1 cellular context compared by ENCODE assay signal in the genomic region with DNA sequence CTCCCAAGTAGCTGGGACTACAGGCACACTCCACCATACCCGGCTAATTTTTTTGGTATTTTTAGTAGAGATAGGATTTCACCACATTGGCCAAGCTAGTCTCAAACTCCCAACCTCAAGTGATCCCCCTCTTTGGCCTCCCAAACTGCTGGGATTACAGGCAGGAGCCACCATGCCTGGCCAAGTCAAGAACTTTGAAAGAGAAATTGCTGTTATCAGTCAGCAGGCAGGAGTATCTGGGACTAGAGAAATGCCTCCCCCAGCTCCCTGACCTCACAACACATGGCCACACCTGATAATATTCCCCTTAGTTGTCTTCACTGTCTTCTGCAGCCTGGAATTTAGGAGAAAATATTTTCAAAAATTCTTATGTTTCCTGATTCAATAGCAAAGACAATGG.
TF ChIP-seq lines count a peak whose summit lies in the region.

No MANE protein-coding gene starts in this region.

TF ChIP-seq in IMR-90, 13 proteins besides CTCF, POLR2A, EP300 and RAD21:
- TF ChIP-seq RCOR1 (IDR thresholded peaks at IDR 0.05; ENCODE audit: insufficient replicate concordance, low read length) (no peak), CHD1 (IDR thresholded peaks at IDR 0.05; ENCODE audit: low read depth, low read length) (no peak), MXI1 (IDR thresholded peaks at IDR 0.05; ENCODE audit: borderline replicate concordance, low read depth, low read length) (no peak), CEBPB (IDR thresholded peaks at IDR 0.05; ENCODE audit: low read depth, low read length) (no peak), NFE2L2 (IDR thresholded peaks at IDR 0.05; ENCODE audit: low read depth, low read length) (no peak), MAZ (IDR thresholded peaks at IDR 0.05; ENCODE audit: borderline replicate concordance, low read depth, low read length) (no peak), RFX5 (IDR thresholded peaks at IDR 0.05; ENCODE audit: low read depth, low read length) (no peak), BHLHE40 (IDR thresholded peaks at IDR 0.05; ENCODE audit: low read depth, low read length) (no peak), SMC3 (IDR thresholded peaks at IDR 0.05; ENCODE audit: low read depth, low read length) (no peak), FOS (IDR thresholded peaks at IDR 0.05; ENCODE audit: low read depth, low read length) (no peak), MAFK (IDR thresholded peaks at IDR 0.05; ENCODE audit: low read depth, low read length) (no peak)
- TF ChIP-seq, protein P1, sequence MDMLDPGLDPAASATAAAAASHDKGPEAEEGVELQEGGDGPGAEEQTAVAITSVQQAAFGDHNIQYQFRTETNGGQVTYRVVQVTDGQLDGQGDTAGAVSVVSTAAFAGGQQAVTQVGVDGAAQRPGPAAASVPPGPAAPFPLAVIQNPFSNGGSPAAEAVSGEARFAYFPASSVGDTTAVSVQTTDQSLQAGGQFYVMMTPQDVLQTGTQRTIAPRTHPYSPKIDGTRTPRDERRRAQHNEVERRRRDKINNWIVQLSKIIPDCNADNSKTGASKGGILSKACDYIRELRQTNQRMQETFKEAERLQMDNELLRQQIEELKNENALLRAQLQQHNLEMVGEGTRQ (IDR thresholded peaks at IDR 0.05; ENCODE audit: low read depth, low read length): no peak
- TF ChIP-seq, protein P2, sequence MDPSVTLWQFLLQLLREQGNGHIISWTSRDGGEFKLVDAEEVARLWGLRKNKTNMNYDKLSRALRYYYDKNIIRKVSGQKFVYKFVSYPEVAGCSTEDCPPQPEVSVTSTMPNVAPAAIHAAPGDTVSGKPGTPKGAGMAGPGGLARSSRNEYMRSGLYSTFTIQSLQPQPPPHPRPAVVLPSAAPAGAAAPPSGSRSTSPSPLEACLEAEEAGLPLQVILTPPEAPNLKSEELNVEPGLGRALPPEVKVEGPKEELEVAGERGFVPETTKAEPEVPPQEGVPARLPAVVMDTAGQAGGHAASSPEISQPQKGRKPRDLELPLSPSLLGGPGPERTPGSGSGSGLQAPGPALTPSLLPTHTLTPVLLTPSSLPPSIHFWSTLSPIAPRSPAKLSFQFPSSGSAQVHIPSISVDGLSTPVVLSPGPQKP (IDR thresholded peaks at IDR 0.05; ENCODE audit: borderline replicate concordance, low read depth, low read length): no peak
